8 cellular contexts compared by ENCODE assay signal in the genomic region with DNA sequence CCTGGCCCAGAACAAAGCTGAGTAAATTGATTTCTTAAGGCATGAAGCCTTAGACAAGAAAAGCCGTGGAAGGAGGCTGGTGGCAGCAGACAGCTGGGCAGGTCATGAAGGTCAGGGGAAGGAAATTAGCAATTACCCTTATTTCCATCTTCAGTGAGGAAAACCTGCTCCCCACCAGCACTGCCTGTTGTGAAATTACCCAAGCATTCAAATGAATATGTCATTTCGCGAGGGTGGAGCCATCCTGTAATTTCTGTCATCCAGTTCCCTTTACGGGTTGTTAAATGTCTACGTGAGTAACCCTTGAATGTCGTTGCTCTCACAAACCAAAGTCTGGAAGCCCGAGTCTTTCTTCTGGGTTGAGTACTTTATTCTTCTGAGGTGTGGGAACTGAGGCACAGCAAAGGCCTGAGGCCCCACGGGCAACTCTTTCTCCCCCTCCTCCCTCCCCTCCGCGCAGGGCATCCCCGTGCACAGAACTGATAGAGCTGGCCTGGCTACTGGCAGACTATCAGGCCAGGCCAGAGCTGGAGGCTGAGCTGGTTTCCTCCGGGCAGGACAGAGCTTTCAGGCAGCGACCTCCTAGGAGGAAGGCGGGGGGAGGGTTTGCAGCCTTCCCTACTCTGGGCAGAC. TPM values are rescaled to one million over a fixed set of nuclear protein-coding genes. Genes with fewer than 3 reads are reported as not detected.
DNase-seq lines count a peak whose midpoint lies in the region; ATAC-seq and TF ChIP-seq lines count a peak whose summit lies in the region.

No MANE protein-coding gene starts in this region.

- H3K4me1 ChIP-seq in breast epithelium = peaks cover 0 to 2% of the 10 kb centered on the region in 2 donors
- H3K4me1 ChIP-seq in right lobe of liver = peaks cover 0 to 3% (median 0%) of the 10 kb centered on the region in 4 donors
- H3K4me1 ChIP-seq in upper lobe of left lung = peaks cover 13 to 27% (median 18%) of the 10 kb centered on the region in 4 donors

- TF ChIP-seq POLR2A in breast epithelium (IDR thresholded peaks at IDR 0.05) (no peak), right lobe of liver (IDR thresholded peaks at IDR 0.05) (no peak), upper lobe of left lung (IDR thresholded peaks at IDR 0.05) (no peak)

- 23% methylated on average over 11 of the region's 14 CpGs for WGBS in right lobe of liver (ENCODE audit: insufficient coverage, low coverage, low lambda C conversion rate, missing lambda C conversion rate)
- WGBS in upper lobe of left lung, 2 donors = 21 to 33% methylated on average over 12 to 14 of the region's 14 CpGs

- H3K36me3 ChIP-seq in breast epithelium (no peaks in the 10 kb centered on the region), right lobe of liver (no peaks in the 10 kb centered on the region), upper lobe of left lung (no peaks in the 10 kb centered on the region), MG63 (no peaks in the 10 kb centered on the region)

- H3K4me1 Mint-ChIP-seq in MCF 10A (ENCODE audit: insufficient read depth, unreplicated experiment) = no peaks in the 10 kb centered on the region

- CTCF ChIA-PET in MCF 10A (lab: Yijun Ruan, JAX) = interaction anchor here (0.6 to 17.8 kb wide), 44 partner anchors 8 to 1952 kb away, joined by 3 to 175 read pairs (median 5); a partner anchor contains a TSS

- no peaks in the 10 kb centered on the region for H3K9me3 ChIP-seq in breast epithelium
- no peaks in the 10 kb centered on the region for H3K9me3 ChIP-seq in right lobe of liver
- H3K9me3 ChIP-seq in upper lobe of left lung = no peaks in the 10 kb centered on the region
- no peaks in the 10 kb centered on the region for H3K9me3 ChIP-seq in MG63

- TF ChIP-seq EP300 in upper lobe of left lung (IDR thresholded peaks at IDR 0.05) = no peak

- H3K27ac Mint-ChIP-seq in MCF 10A (ENCODE audit: low read depth, unreplicated experiment) = no peak overlapping the region

- H3K27ac ChIP-seq in breast epithelium (peak overlapping the region in 1 of 2 donors; percentile 66), right lobe of liver (peak overlapping the region in 2 of 3 donors; percentile 11 to 40), upper lobe of left lung (peak overlapping the region; percentile 31 to 86 (median 76))

- no peak overlapping the region for H3K4me3 Mint-ChIP-seq in MCF 10A (ENCODE audit: unreplicated experiment)

- no peaks in the 10 kb centered on the region for H3K36me3 Mint-ChIP-seq in MCF 10A (ENCODE audit: insufficient read depth, unreplicated experiment)

- no TSS peak for BruUV-seq in MCF 10A (replicated peaks; lab: Mats Ljungman, UMichigan)

- POLR2A ChIA-PET in MCF 10A (lab: Yijun Ruan, JAX) = interaction anchor here (1.1 to 1.5 kb wide), 4 partner anchors 26 to 223 kb away, joined by 3 to 5 read pairs (median 4); a partner anchor contains a TSS

- H3K4me3 ChIP-seq in breast epithelium = peak overlapping the region in 2 of 3 donors; percentile 7 to 45
- no peak overlapping the region for H3K4me3 ChIP-seq in cardiac fibroblast (replicated peaks in 1 of 2; ENCODE audit: low read depth in 2 of 2, low read length in 2 of 2)
- no peak overlapping the region for H3K4me3 ChIP-seq in right lobe of liver
- peak overlapping the region in 3 of 4 donors; percentile 20 to 38 (median 36) for H3K4me3 ChIP-seq in upper lobe of left lung
- no peak overlapping the region for H3K4me3 ChIP-seq in MG63

- H3K27me3 Mint-ChIP-seq in MCF 10A (ENCODE audit: insufficient read depth, unreplicated experiment) = peaks cover 12% of the 10 kb centered on the region

- ATAC-seq in right lobe of liver (peak; percentile 53 to 79 (median 57)), upper lobe of left lung (ENCODE audit: low FRiP score in 2 of 2) (peak; percentile 50 to 60)

- intact Hi-C loops in breast epithelium (cut with DNase I; ENCODE audit: low total_unique reads) (loop anchor here (10.0 kb wide), 1 partner anchor 222 kb away; a partner anchor contains a TSS), MCF 10A (cut with micrococcal nuclease) (loop anchor here (1.0 to 5.0 kb wide), 7 partner anchors 34 to 839 kb away; a partner anchor contains a TSS), right lobe of liver (cut with DNase I) (no loop called here)

- H3K27me3 ChIP-seq in breast epithelium = no peaks in the 10 kb centered on the region
- no peaks in the 10 kb centered on the region for H3K27me3 ChIP-seq in right lobe of liver
- H3K27me3 ChIP-seq in upper lobe of left lung = no peaks in the 10 kb centered on the region
- H3K27me3 ChIP-seq in MG63 = no peaks in the 10 kb centered on the region

- DNase-seq in breast epithelium (ENCODE audit: low spot score in 2 of 2) (no peak), MCF 10A (ENCODE audit: unreplicated experiment) (no peak), MV-4-11 (lab: John Stamatoyannopoulos, UW) (peak; percentile 87), cardiac fibroblast (ENCODE audit: low read depth in 2 of 2) (peak; percentile 38 to 52), right lobe of liver (peak; percentile 58 to 64 (median 61)), upper lobe of left lung (peak in 1 of 2 donors; percentile 62), MG63 (no peak)
- DNase-seq in activated CD4-positive, alpha-beta T cell treated with anti-CD3 and anti-CD28 coated beads for 1 hour = no peak

- TF ChIP-seq CTCF in breast epithelium (IDR thresholded peaks at IDR 0.05) (no peak), MCF 10A (IDR thresholded peaks at IDR 0.05; ENCODE audit: unreplicated experiment) (no peak), cardiac fibroblast (IDR thresholded peaks at IDR 0.05; ENCODE audit: low read depth, low read length) (no peak), right lobe of liver (IDR thresholded peaks at IDR 0.05) (no peak), upper lobe of left lung (IDR thresholded peaks at IDR 0.05) (no peak)

- H3K9me3 Mint-ChIP-seq in MCF 10A (ENCODE audit: unreplicated experiment) = no peaks in the 10 kb centered on the region

RNA-seq across cellular contexts. Expression of a gene that starts 22.0 kb away (rescaled TPM):
- total RNA-seq in breast epithelium = 100 to 1,000 TPM in 1 of 3 donors, 10 to 100 TPM in 2; 80.3 to 123 (median 84.6) TPM
- 61.0 and 64.1 TPM in 2 replicates for total RNA-seq in MCF 10A (2022)
- total RNA-seq in right lobe of liver = 100 to 1,000 TPM in 3 of 6 experiments, 10 to 100 TPM in 3; 72.4 to 131 (median 99.5) TPM
- total RNA-seq in upper lobe of left lung = 10 to 100 TPM; 33.2 to 81.2 (median 51.7) TPM
- total RNA-seq in MG63 (2014; rRNA removed; shearing (Covaris generic); ENCODE audit: low replicate concordance) = 13.9 and 16.6 TPM in 2 replicates

RNA-seq across cellular contexts. Expression of a gene that starts 29.7 kb away (rescaled TPM):
- total RNA-seq in breast epithelium (100 to 1,000 TPM in 1 of 3 donors, 10 to 100 TPM in 2; 41.3 to 111 (median 46.7) TPM), MCF 10A (2022) (20.2 and 27.8 TPM in 2 replicates), right lobe of liver (100 to 1,000 TPM in 1 of 6 experiments, 10 to 100 TPM in 5; 20.2 to 108 (median 63.4) TPM), upper lobe of left lung (10 to 100 TPM; 20.8 to 63.9 (median 30.1) TPM)
- 6.8 and 9.0 TPM in 2 replicates for total RNA-seq in MG63 (2014; rRNA removed; shearing (Covaris generic); ENCODE audit: low replicate concordance)

Comparison
In these comparisons a context has a peak if more than half of its experiments do, and no peak if none do; other contexts are left out.
1. DNase-seq: peak in MV-4-11 (single experiment), cardiac fibroblast (2 of 2) and right lobe of liver (3 of 3); none in breast epithelium (0 of 2), MCF 10A (single experiment), MG63 (single experiment) and activated CD4-positive, alpha-beta T cell treated with anti-CD3 and anti-CD28 coated beads for 1 hour (single experiment).
2. H3K4me3 ChIP-seq: peak in breast epithelium (2 of 3) and upper lobe of left lung (3 of 4); none in cardiac fibroblast (0 of 2), right lobe of liver (0 of 3) and MG63 (single experiment).
3. intact Hi-C loops: an anchor here in breast epithelium (10.0 kb wide) and MCF 10A (1.0 to 5.0 kb wide); none called in right lobe of liver.